ENCODE assay signal across 8 cellular contexts in genomic region chr17:80034977-80035686, GRCh38. TPM values are rescaled to one million over a fixed set of nuclear protein-coding genes. Genes with fewer than 3 reads are reported as not detected.
DNase-seq lines count a peak whose midpoint lies in the region; ATAC-seq, FAIRE-seq and TF ChIP-seq lines count a peak whose summit lies in the region.

No MANE protein-coding gene starts in this region.

- TF ChIP-seq POLR2A in H54 (IDR thresholded peaks at IDR 0.05; ENCODE audit: low read depth, low read length) = no peak

- peak overlapping the region; percentile 100 for H3K4me2 ChIP-seq in BLaER1

- DNase-seq in H54 (ENCODE audit: insufficient read length, low spot score) (peak; percentile 44), T-helper 1 cell (peak; percentile 27 to 50 (median 41)), MCF 10A (ENCODE audit: unreplicated experiment) (peak; percentile 27), kidney tubule cell (ENCODE audit: low spot score) (peak; percentile 39), KG1 (lab: John Stamatoyannopoulos, UW) (no peak)
- DNase-seq in stimulated activated CD4-positive, alpha-beta T cell treated with anti-CD3 and anti-CD28 coated beads, Interleukin-4, amount 100 ng/mL, for 48 hours (ENCODE audit: low read depth in 2 of 2) = peak; percentile 14 to 24

- H3K27me3 ChIP-seq in BLaER1 = peaks cover 58% of the 10 kb centered on the region

- peaks cover 24% of the 10 kb centered on the region for H3K36me3 Mint-ChIP-seq in MCF 10A (ENCODE audit: insufficient read depth, unreplicated experiment)

- peak overlapping the region; percentile 79 for H3K4me3 ChIP-seq in BLaER1

- no peaks in the 10 kb centered on the region for H3K27me3 Mint-ChIP-seq in MCF 10A (ENCODE audit: insufficient read depth, unreplicated experiment)

- no peak for FAIRE-seq in H54 (lab: Jason Lieb, UNC)

- no TSS peak for BruUV-seq in MCF 10A (replicated peaks; lab: Mats Ljungman, UMichigan)

- peaks cover 23% of the 10 kb centered on the region for H3K4me1 ChIP-seq in BLaER1

- no peak for ATAC-seq in HG02571 (IDR thresholded peaks at IDR 0.05; ENCODE audit: unreplicated experiment)

- POLR2A ChIA-PET in MCF 10A (lab: Yijun Ruan, JAX) = interaction anchor here (0.7 to 1.9 kb wide), 8 partner anchors 14 to 234 kb away, joined by 3 to 9 read pairs (median 4); partner anchors contain the start of gene GAA

- intact Hi-C loops in MCF 10A (cut with micrococcal nuclease) = loop anchor here (1.0 kb wide), 1 partner anchor 27 kb away; no protein-coding TSS in a partner anchor

- H3K27ac Mint-ChIP-seq in MCF 10A (ENCODE audit: low read depth, unreplicated experiment) = peak overlapping the region; percentile 94

- no peaks in the 10 kb centered on the region for H3K36me3 ChIP-seq in BLaER1

- no peak for TF ChIP-seq CTCF in MCF 10A (IDR thresholded peaks at IDR 0.05; ENCODE audit: unreplicated experiment)

- CTCF ChIA-PET in MCF 10A (lab: Yijun Ruan, JAX) = interaction anchor here (0.7 kb wide), 2 partner anchors 25 to 227 kb away, joined by 3 to 4 read pairs; no protein-coding TSS in a partner anchor

- no peaks in the 10 kb centered on the region for H3K9me3 Mint-ChIP-seq in MCF 10A (ENCODE audit: unreplicated experiment)

- peak overlapping the region; percentile 78 for H3K9ac ChIP-seq in BLaER1

- no peaks in the 10 kb centered on the region for H3K9me3 ChIP-seq in BLaER1

- H4K20me1 ChIP-seq in BLaER1 = peaks cover 60% of the 10 kb centered on the region

- peak overlapping the region; percentile 93 for H3K4me3 Mint-ChIP-seq in MCF 10A (ENCODE audit: unreplicated experiment)

- H3K4me1 Mint-ChIP-seq in MCF 10A (ENCODE audit: insufficient read depth, unreplicated experiment) = peaks cover 23% of the 10 kb centered on the region

- 0 out of 2 replicates have a peak overlapping the region, but pooled peaks have one; percentile 49 for H3K27ac ChIP-seq in BLaER1

RNA-seq across cellular contexts. Expression of gene TBC1D16, which starts 0.5 kb away (rescaled TPM):
- total RNA-seq in MCF 10A (2022) = 21.1 and 26.5 TPM in 2 replicates

RNA-seq across cellular contexts. Expression of gene CCDC40, which starts 1.3 kb away (rescaled TPM):
- total RNA-seq in MCF 10A (2022) = 4.1 and 4.8 TPM in 2 replicates
